Comparison of ENCODE assay signal across 16 cellular contexts in genomic region chr22:21697866-21698265, GRCh38. TPM values are rescaled to one million over a fixed set of nuclear protein-coding genes. Genes with fewer than 3 reads are reported as not detected.
A peak's percentile ranks its signal among the peaks of the same experiment; 100 is the strongest.
DNase-seq lines count a peak whose midpoint lies in the region; ATAC-seq and TF ChIP-seq lines count a peak whose summit lies in the region.
"Had no signal": no experiment of that assay in that cellular context is flagged by ENCODE, and none has a peak within 500 bp of the region (broad histone marks: within the 10 kb centered on the region; RNA-seq: fewer than 3 reads in every experiment).

No MANE protein-coding gene starts in this region.

- H2AK5ac ChIP-seq in trophoblast cell (ENCODE audit: low read length) = no peak overlapping the region

- ATAC-seq in gastroesophageal sphincter (peak; percentile 44), gastrocnemius medialis (no peak)

- H3K4me1 ChIP-seq in ascending aorta (peaks cover 10 to 21% of the 10 kb centered on the region in 2 donors), gastroesophageal sphincter (peaks cover 2 to 39% (median 13%) of the 10 kb centered on the region in 3 donors), gastrocnemius medialis (peaks cover 20 to 21% of the 10 kb centered on the region in 2 donors), trophoblast cell (ENCODE audit: control insufficient read depth in 1 of 2, insufficient read depth in 2 of 2, low read length in 2 of 2) (no peaks in the 10 kb centered on the region)
- H3K4me1 ChIP-seq: breast epithelium had no signal

- no peak overlapping the region for H3K4me2 ChIP-seq in trophoblast cell (ENCODE audit: low read length)
- H3K4me2 ChIP-seq: smooth muscle cell had no signal

- peak overlapping the region in 1 of 2 donors; percentile 1 for H3K4me3 ChIP-seq in ascending aorta
- H3K4me3 ChIP-seq in gastroesophageal sphincter = no peak overlapping the region
- H3K4me3 ChIP-seq in gastrocnemius medialis = no peak overlapping the region
- H3K4me3 ChIP-seq in trophoblast cell (ENCODE audit: low read depth, low read length) = no peak overlapping the region
- H3K4me3 ChIP-seq: breast epithelium, smooth muscle cell had no signal

- H3K36me3 ChIP-seq in ascending aorta (peaks cover 39 to 46% of the 10 kb centered on the region in 2 donors), gastroesophageal sphincter (peaks cover 0 to 80% of the 10 kb centered on the region in 2 donors), gastrocnemius medialis (peaks cover 0 to 59% of the 10 kb centered on the region in 2 donors), trophoblast cell (ENCODE audit: control insufficient read depth in 1 of 2, insufficient read depth in 2 of 2, low read length in 2 of 2) (peaks cover 43 to 46% of the 10 kb centered on the region in 2 experiments)
- H3K36me3 ChIP-seq: breast epithelium had no signal

- H3K9ac ChIP-seq in trophoblast cell (ENCODE audit: low read length) = no peak overlapping the region

- H4K8ac ChIP-seq in trophoblast cell (ENCODE audit: low read depth, low read length) = no peak overlapping the region

- no peak overlapping the region for H3K4ac ChIP-seq in trophoblast cell (ENCODE audit: low read depth, low read length)

- H4K91ac ChIP-seq in trophoblast cell (ENCODE audit: low read depth, low read length) = no peak overlapping the region

- H3K18ac ChIP-seq in trophoblast cell (ENCODE audit: low read length) = no peak overlapping the region

- no peak for TF ChIP-seq EP300 in gastroesophageal sphincter (IDR thresholded peaks at IDR 0.05)

- no peaks in the 10 kb centered on the region for H3K79me2 ChIP-seq in trophoblast cell (ENCODE audit: control insufficient read depth, insufficient read depth, low read length, poor library complexity)

- no peak overlapping the region for H2BK5ac ChIP-seq in trophoblast cell (ENCODE audit: low read depth, low read length, poor library complexity)

- H3K27ac ChIP-seq in ascending aorta (peak overlapping the region; percentile 88 to 89), gastroesophageal sphincter (peak overlapping the region; percentile 30 to 85 (median 84)), gastrocnemius medialis (peak overlapping the region in 3 of 4 donors; percentile 22 to 66 (median 56)), trophoblast cell (ENCODE audit: low read depth, low read length) (no peak overlapping the region)
- H3K27ac ChIP-seq: breast epithelium had no signal

- no peak overlapping the region for H4K12ac ChIP-seq in trophoblast cell (ENCODE audit: low read depth, low read length)

- intact Hi-C loops in ascending aorta (cut with DNase I) (no loop called here), gastrocnemius medialis (cut with DNase I; ENCODE audit: low total_unique reads) (no loop called here)

- H3K14ac ChIP-seq in trophoblast cell (ENCODE audit: low read length) = no peak overlapping the region

- no peaks in the 10 kb centered on the region for H3K9me3 ChIP-seq in ascending aorta
- H3K9me3 ChIP-seq in gastroesophageal sphincter = no peaks in the 10 kb centered on the region
- no peaks in the 10 kb centered on the region for H3K9me3 ChIP-seq in gastrocnemius medialis
- H3K9me3 ChIP-seq in trophoblast cell (ENCODE audit: insufficient read depth, low read depth, low read length) = no peaks in the 10 kb centered on the region
- H3K9me3 ChIP-seq: breast epithelium had no signal

- no peaks in the 10 kb centered on the region for H3K79me1 ChIP-seq in trophoblast cell (ENCODE audit: low read length)

- DNase-seq in EH (ENCODE audit: low read depth) (peak; percentile 87), ascending aorta (ENCODE audit: low spot score in 2 of 2) (no peak), gastrocnemius medialis (no peak), NCI-H510A (lab: John Stamatoyannopoulos, UW) (no peak), trophoblast cell (no peak), ecto neural progenitor cell (ENCODE audit: low spot score) (no peak), MV-4-11 (lab: John Stamatoyannopoulos, UW) (no peak)
- DNase-seq: activated CD4-positive, alpha-beta T cell treated with anti-CD3 and anti-CD28 coated beads for 1 hour; activated gamma-delta T cell; effector memory CD4-positive, alpha-beta T cell; KG1; NK-92 treated with Interleukin-12 subunit alpha and Interleukin-12 subunit beta, amount 100 ng/mL, for 24 hours; stimulated activated naive CD4-positive, alpha-beta T cell had no signal

- H2BK120ac ChIP-seq in trophoblast cell (ENCODE audit: insufficient read depth, low read length, poor library complexity) = no peak overlapping the region

- no peaks in the 10 kb centered on the region for H3K27me3 ChIP-seq in ascending aorta
- no peaks in the 10 kb centered on the region for H3K27me3 ChIP-seq in gastroesophageal sphincter
- no peaks in the 10 kb centered on the region for H3K27me3 ChIP-seq in gastrocnemius medialis
- H3K27me3 ChIP-seq in trophoblast cell (ENCODE audit: insufficient read depth, low read length) = no peaks in the 10 kb centered on the region
- H3K27me3 ChIP-seq: breast epithelium had no signal

- in situ Hi-C loops in gastrocnemius medialis (cut with MboI; ENCODE audit: low sequenced_read_pairs in 4 of 4) = no loop called here

- H2BK12ac ChIP-seq in trophoblast cell (ENCODE audit: low read length) = no peak overlapping the region

- no peak for TF ChIP-seq POLR2A in gastroesophageal sphincter (IDR thresholded peaks at IDR 0.05)
- no peak for TF ChIP-seq POLR2A in gastrocnemius medialis (IDR thresholded peaks at IDR 0.05)

- H2AFZ ChIP-seq in trophoblast cell (ENCODE audit: insufficient read depth, low read length, poor library complexity) = no peak overlapping the region

- H3K23ac ChIP-seq in trophoblast cell (ENCODE audit: low read length) = no peak overlapping the region

- TF ChIP-seq CTCF in ascending aorta (IDR thresholded peaks at IDR 0.05) = no peak
- no peak for TF ChIP-seq CTCF in gastroesophageal sphincter (IDR thresholded peaks at IDR 0.05)
- TF ChIP-seq CTCF in gastrocnemius medialis (IDR thresholded peaks at IDR 0.05 in 4 of 5, conservative IDR thresholded peaks at IDR 0.05 in 1 of 5) = no peak

RNA-seq across cellular contexts. Expression of gene PPIL2, which starts 32.1 kb away (rescaled TPM):
- total RNA-seq in ascending aorta (36.3 TPM), gastroesophageal sphincter (10 to 100 TPM; 18.6 to 38.0 (median 22.4) TPM), gastrocnemius medialis (10 to 100 TPM; 16.8 to 24.8 (median 20.5) TPM)
- polyA plus RNA-seq in trophoblast cell (2013) = 31.0 and 32.4 TPM in 2 replicates

RNA-seq across cellular contexts. Expression of gene YPEL1, which starts 37.7 kb away (rescaled TPM):
- total RNA-seq in ascending aorta (1.1 TPM), gastroesophageal sphincter (10 to 100 TPM; 11.6 to 23.1 (median 15.8) TPM), gastrocnemius medialis (10 to 100 TPM; 23.6 to 42.1 (median 36.4) TPM)
- polyA plus RNA-seq in trophoblast cell (2013) = 1.7 and 2.4 TPM in 2 replicates

RNA-seq across cellular contexts. Expression of gene SDF2L1, which starts 55.8 kb away (rescaled TPM):
- total RNA-seq in ascending aorta (37.4 TPM), gastroesophageal sphincter (10 to 100 TPM; 20.7 to 44.1 (median 30.5) TPM), gastrocnemius medialis (10 to 100 TPM in 3 of 4 donors, 1 to 10 TPM in 1; 8.5 to 33.2 (median 23.3) TPM)
- polyA plus RNA-seq in trophoblast cell (2013) = 59.2 and 63.2 TPM in 2 replicates
